1 cellular context compared by ENCODE assay signal in the genomic region with DNA sequence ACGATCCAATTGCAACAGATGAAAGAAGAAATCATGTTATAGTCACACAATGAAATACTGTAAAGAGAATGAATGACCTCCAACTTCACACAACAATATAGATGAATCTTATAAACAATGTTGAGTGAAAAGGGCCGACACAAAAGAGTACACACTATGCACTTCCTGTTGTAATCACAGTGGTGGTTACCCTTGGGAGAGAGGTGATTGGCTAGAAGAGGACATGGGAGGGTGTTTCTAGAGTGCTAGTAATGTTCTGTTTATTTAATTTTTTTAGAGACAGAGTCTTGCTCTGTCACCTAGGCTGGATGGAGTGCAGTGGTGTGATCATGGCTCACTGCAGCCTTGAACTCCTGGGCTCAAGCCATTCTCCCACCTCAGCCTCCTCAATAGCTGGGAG.
TF ChIP-seq lines count a peak whose summit lies in the region.

No MANE protein-coding gene starts in this region.

TF ChIP-seq in IMR-90, 13 proteins besides CTCF, POLR2A, EP300 and RAD21:
- TF ChIP-seq RCOR1 (IDR thresholded peaks at IDR 0.05; ENCODE audit: insufficient replicate concordance, low read length) (no peak), NFE2L2 (IDR thresholded peaks at IDR 0.05; ENCODE audit: low read depth, low read length) (no peak), FOS (IDR thresholded peaks at IDR 0.05; ENCODE audit: low read depth, low read length) (no peak), CEBPB (IDR thresholded peaks at IDR 0.05; ENCODE audit: low read depth, low read length) (no peak), MAFK (IDR thresholded peaks at IDR 0.05; ENCODE audit: low read depth, low read length) (no peak), CHD1 (IDR thresholded peaks at IDR 0.05; ENCODE audit: low read depth, low read length) (no peak), SMC3 (IDR thresholded peaks at IDR 0.05; ENCODE audit: low read depth, low read length) (no peak), RFX5 (IDR thresholded peaks at IDR 0.05; ENCODE audit: low read depth, low read length) (no peak), BHLHE40 (IDR thresholded peaks at IDR 0.05; ENCODE audit: low read depth, low read length) (no peak), MXI1 (IDR thresholded peaks at IDR 0.05; ENCODE audit: borderline replicate concordance, low read depth, low read length) (no peak), MAZ (IDR thresholded peaks at IDR 0.05; ENCODE audit: borderline replicate concordance, low read depth, low read length) (no peak)
- TF ChIP-seq, protein P1, sequence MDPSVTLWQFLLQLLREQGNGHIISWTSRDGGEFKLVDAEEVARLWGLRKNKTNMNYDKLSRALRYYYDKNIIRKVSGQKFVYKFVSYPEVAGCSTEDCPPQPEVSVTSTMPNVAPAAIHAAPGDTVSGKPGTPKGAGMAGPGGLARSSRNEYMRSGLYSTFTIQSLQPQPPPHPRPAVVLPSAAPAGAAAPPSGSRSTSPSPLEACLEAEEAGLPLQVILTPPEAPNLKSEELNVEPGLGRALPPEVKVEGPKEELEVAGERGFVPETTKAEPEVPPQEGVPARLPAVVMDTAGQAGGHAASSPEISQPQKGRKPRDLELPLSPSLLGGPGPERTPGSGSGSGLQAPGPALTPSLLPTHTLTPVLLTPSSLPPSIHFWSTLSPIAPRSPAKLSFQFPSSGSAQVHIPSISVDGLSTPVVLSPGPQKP (IDR thresholded peaks at IDR 0.05; ENCODE audit: borderline replicate concordance, low read depth, low read length) = no peak
- TF ChIP-seq, protein P2, sequence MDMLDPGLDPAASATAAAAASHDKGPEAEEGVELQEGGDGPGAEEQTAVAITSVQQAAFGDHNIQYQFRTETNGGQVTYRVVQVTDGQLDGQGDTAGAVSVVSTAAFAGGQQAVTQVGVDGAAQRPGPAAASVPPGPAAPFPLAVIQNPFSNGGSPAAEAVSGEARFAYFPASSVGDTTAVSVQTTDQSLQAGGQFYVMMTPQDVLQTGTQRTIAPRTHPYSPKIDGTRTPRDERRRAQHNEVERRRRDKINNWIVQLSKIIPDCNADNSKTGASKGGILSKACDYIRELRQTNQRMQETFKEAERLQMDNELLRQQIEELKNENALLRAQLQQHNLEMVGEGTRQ (IDR thresholded peaks at IDR 0.05; ENCODE audit: low read depth, low read length) = no peak
